Comparison of ENCODE assay signal across 19 cellular contexts in the genomic region with DNA sequence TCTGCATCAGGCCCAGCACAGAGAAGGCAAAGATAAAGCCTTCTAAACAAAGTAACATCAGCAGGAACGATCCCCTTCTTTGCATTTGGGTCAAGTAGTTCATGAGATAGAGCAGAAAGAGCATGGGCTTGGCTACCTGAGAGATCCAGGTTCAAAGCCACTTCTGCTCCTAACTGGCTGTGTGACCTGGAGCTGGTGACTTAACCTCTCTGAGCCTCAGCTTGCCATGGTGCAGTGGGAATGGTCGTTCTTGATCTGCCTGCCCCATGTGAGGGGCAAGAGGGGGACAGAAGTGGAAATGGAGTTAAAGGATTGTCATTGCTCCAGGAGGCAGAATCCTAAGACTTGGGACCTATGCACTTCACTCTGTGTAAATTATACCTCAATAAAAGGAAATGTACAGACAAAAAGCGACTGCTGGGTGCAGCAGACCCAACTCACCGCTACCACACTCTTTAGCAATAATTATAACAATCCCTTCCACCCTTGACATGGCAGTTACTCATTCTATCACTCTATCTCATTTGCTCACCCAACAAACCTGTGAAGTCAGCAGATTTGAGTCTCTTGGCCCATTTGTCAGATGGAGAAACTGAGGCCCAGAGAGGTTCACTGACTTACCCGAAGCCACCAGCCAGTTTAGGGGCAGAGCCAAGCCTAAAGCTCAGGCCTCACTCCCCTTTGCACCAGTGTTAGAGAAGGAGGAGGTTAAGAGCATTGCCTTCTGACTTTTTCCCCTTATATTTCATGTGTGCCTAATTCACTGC. TPM values are rescaled to one million over a fixed set of nuclear protein-coding genes. Genes with fewer than 3 reads are reported as not detected.
DNase-seq lines count a peak whose midpoint lies in the region; ATAC-seq, FAIRE-seq and TF ChIP-seq lines count a peak whose summit lies in the region.
"Had no signal": no experiment of that assay in that cellular context is flagged by ENCODE, and none has a peak within 500 bp of the region (broad histone marks: within the 10 kb centered on the region; RNA-seq: fewer than 3 reads in every experiment).

No MANE protein-coding gene starts in this region.

- H3K56ac ChIP-seq in IMR-90 (ENCODE audit: extremely low read depth, insufficient read depth, low read length), result no peak overlapping the region

- H3K27me3 Mint-ChIP-seq in central memory CD8-positive, alpha-beta T cell, result no peaks in the 10 kb centered on the region
- H3K27me3 Mint-ChIP-seq in activated T-helper 2 cell treated with anti-CD3 and anti-CD28 coated beads, Interferon-gamma antibody, Interleukin-2, Interleukin-4, amounts not matched to agents 10 μg/mL and 5 μg/mL and 100 μg/mL, durations not matched to agents 14 hours and 24 hours and 36 hours (ENCODE audit: low read depth), result no peaks in the 10 kb centered on the region

- H3K79me2 ChIP-seq in osteoblast (ENCODE audit: insufficient read depth, low read length), result no peaks in the 10 kb centered on the region

- TF ChIP-seq CTCF in A549 (IDR thresholded peaks at IDR 0.05) (no peak), IMR-90 (conservative IDR thresholded peaks at IDR 0.05; ENCODE audit: low read depth, low read length) (no peak), osteoblast (IDR thresholded peaks at IDR 0.05; ENCODE audit: extremely low read depth, low read depth, low read length) (no peak)

- H3K23ac ChIP-seq in IMR-90 (ENCODE audit: low read depth, low read length), result no peak overlapping the region

- in situ Hi-C loops in IMR-90 (cut with MboI; ENCODE audit: low sequenced_read_pairs), result loop anchor here (5.0 kb wide), 2 partner anchors 37 to 187 kb away; no protein-coding TSS in a partner anchor

- H3K4ac ChIP-seq in IMR-90 (ENCODE audit: low read depth, low read length), result no peak overlapping the region

- H2AK9ac ChIP-seq in IMR-90 (replicated peaks; ENCODE audit: low read depth, low read length, poor library complexity), result no peak overlapping the region

- no peak overlapping the region for H4K5ac ChIP-seq in IMR-90 (ENCODE audit: low read depth, low read length)

- no peak overlapping the region for H4K91ac ChIP-seq in IMR-90 (ENCODE audit: insufficient read depth, low read depth, low read length)

- no peak overlapping the region for H2BK120ac ChIP-seq in IMR-90 (ENCODE audit: low read depth, low read length)

- no peak overlapping the region for H3K9ac ChIP-seq in IMR-90 (ENCODE audit: low read depth, low read length)

- no peak overlapping the region for H3K18ac ChIP-seq in IMR-90 (ENCODE audit: low read depth, low read length)

- H3K4me3 ChIP-seq in A549, result no peak overlapping the region
- no peak overlapping the region for H3K4me3 ChIP-seq in IMR-90 (ENCODE audit: insufficient read depth, low read depth, low read length)
- H3K4me3 ChIP-seq in osteoblast (ENCODE audit: insufficient read depth, low read length), result no peak overlapping the region
- H3K4me3 ChIP-seq: SJSA1 had no signal

- 68% methylated on average over 5 of the region's 5 CpGs for WGBS in A549 (ENCODE audit: missing lambda C conversion rate)
- 67% methylated on average over 2 of the region's 5 CpGs; no CpG with 5 or more reads in 1 of the 2 experiments for WGBS in IMR-90 (ENCODE audit: extremely low coverage in 2 of 2, insufficient read length in 1 of 2), 2 experiments

- TF ChIP-seq RAD21 in A549 (conservative IDR thresholded peaks at IDR 0.05 in 1 of 2, IDR thresholded peaks at IDR 0.05 in 1 of 2), result no peak
- TF ChIP-seq RAD21 in IMR-90 (IDR thresholded peaks at IDR 0.05; ENCODE audit: low read length), result no peak

- no peaks in the 10 kb centered on the region for H3K9me3 Mint-ChIP-seq in central memory CD8-positive, alpha-beta T cell
- no peaks in the 10 kb centered on the region for H3K9me3 Mint-ChIP-seq in activated T-helper 2 cell treated with anti-CD3 and anti-CD28 coated beads, Interferon-gamma antibody, Interleukin-2, Interleukin-4, amounts not matched to agents 10 μg/mL and 5 μg/mL and 100 μg/mL, durations not matched to agents 14 hours and 24 hours and 36 hours
- H3K9me3 Mint-ChIP-seq: CD14-positive monocyte had no signal

- CTCF ChIA-PET in A549 (lab: Yijun Ruan, JAX) (interaction anchor here (0.9 to 10.8 kb wide), 4 partner anchors 30 to 186 kb away, joined by 3 to 251 read pairs (median 8); no protein-coding TSS in a partner anchor), IMR-90 (lab: Yijun Ruan, JAX) (interaction anchor here (1.0 to 4.6 kb wide), 3 partner anchors 48 to 58 kb away, joined by 5 to 30 read pairs (median 7); no protein-coding TSS in a partner anchor)

- no peak overlapping the region for H2AK5ac ChIP-seq in IMR-90 (ENCODE audit: low read depth, low read length)

- 0 out of 2 replicates have a peak, but pooled peaks cover 2% of the 10 kb centered on the region for H3K9me1 ChIP-seq in IMR-90 (ENCODE audit: insufficient read depth, low read length)

- H3K9me3 ChIP-seq in A549 (no peaks in the 10 kb centered on the region), IMR-90 (ENCODE audit: control insufficient read depth, insufficient read depth, low read length) (no peaks in the 10 kb centered on the region), osteoblast (ENCODE audit: low read depth, low read length) (no peaks in the 10 kb centered on the region)
- H3K9me3 ChIP-seq: SJSA1 had no signal

- H3K36me3 Mint-ChIP-seq in central memory CD8-positive, alpha-beta T cell (ENCODE audit: insufficient read depth), result peaks cover 8% of the 10 kb centered on the region
- peaks cover 2% of the 10 kb centered on the region for H3K36me3 Mint-ChIP-seq in activated T-helper 2 cell treated with anti-CD3 and anti-CD28 coated beads, Interferon-gamma antibody, Interleukin-2, Interleukin-4, amounts not matched to agents 10 μg/mL and 5 μg/mL and 100 μg/mL, durations not matched to agents 14 hours and 24 hours and 36 hours (ENCODE audit: low read depth)

- TF ChIP-seq EP300 in A549 (IDR thresholded peaks at IDR 0.05), result no peak

- H3K27me3 ChIP-seq in IMR-90 (ENCODE audit: control insufficient read depth, insufficient read depth, low read length) (no peaks in the 10 kb centered on the region), osteoblast (ENCODE audit: insufficient read depth, low read length) (no peaks in the 10 kb centered on the region)
- H3K27me3 ChIP-seq: SJSA1 had no signal

- no peak overlapping the region for H3K4me3 Mint-ChIP-seq in central memory CD8-positive, alpha-beta T cell
- H3K4me3 Mint-ChIP-seq in activated T-helper 2 cell treated with anti-CD3 and anti-CD28 coated beads, Interferon-gamma antibody, Interleukin-2, Interleukin-4, amounts not matched to agents 10 μg/mL and 5 μg/mL and 100 μg/mL, durations not matched to agents 14 hours and 24 hours and 36 hours (ENCODE audit: low read depth), result no peak overlapping the region
- H3K4me3 Mint-ChIP-seq: CD14-positive monocyte had no signal

- H3K79me1 ChIP-seq in IMR-90 (ENCODE audit: low read depth in 1 of 2, low read length in 2 of 2), result no peaks in the 10 kb centered on the region

- H3K4me1 ChIP-seq in A549, result no peaks in the 10 kb centered on the region
- peaks cover 10% of the 10 kb centered on the region; the same call in 1 of the 2 replicates for H3K4me1 ChIP-seq in IMR-90 (ENCODE audit: control insufficient read depth, insufficient read depth, low read length)
- no peaks in the 10 kb centered on the region for H3K4me1 ChIP-seq in osteoblast (ENCODE audit: insufficient read depth, low read length)

- ATAC-seq in A549, result no peak
- no peak for ATAC-seq in IMR-90 (ENCODE audit: low read depth)
- ATAC-seq in central memory CD8-positive, alpha-beta T cell (replicated peaks; ENCODE audit: extremely low read depth, poor library complexity, severe bottlenecking), result no peak
- no peak for ATAC-seq in GM21786 (IDR thresholded peaks at IDR 0.05; ENCODE audit: unreplicated experiment)

- BruUV-seq in IMR-90 (replicated peaks; lab: Mats Ljungman, UMichigan), result no TSS peak

- no peak overlapping the region for H3K14ac ChIP-seq in IMR-90 (replicated peaks; ENCODE audit: low read depth, low read length)

- no peak overlapping the region for H4K8ac ChIP-seq in IMR-90 (ENCODE audit: low read depth in 2 of 2, low read length in 2 of 2)

- H3K4me2 ChIP-seq in A549 (no peak overlapping the region), IMR-90 (ENCODE audit: low read depth, low read length) (no peak overlapping the region), osteoblast (ENCODE audit: insufficient read depth, low read length) (no peak overlapping the region)

- peak overlapping the region; percentile 68 for H3K27ac Mint-ChIP-seq in central memory CD8-positive, alpha-beta T cell (ENCODE audit: low read depth)
- no peak overlapping the region for H3K27ac Mint-ChIP-seq in activated T-helper 2 cell treated with anti-CD3 and anti-CD28 coated beads, Interferon-gamma antibody, Interleukin-2, Interleukin-4, amounts not matched to agents 10 μg/mL and 5 μg/mL and 100 μg/mL, durations not matched to agents 14 hours and 24 hours and 36 hours

- no peak for FAIRE-seq in A549 (lab: Jason Lieb, UNC)
- FAIRE-seq: RCC 7860 had no signal

- intact Hi-C loops in IMR-90 (cut with micrococcal nuclease), result no loop called here
- intact Hi-C loops in activated T-helper 2 cell treated with anti-CD3 and anti-CD28 coated beads, Interferon-gamma antibody, Interleukin-2, Interleukin-4, amounts not matched to agents 10 μg/mL and 5 μg/mL and 100 μg/mL, durations not matched to agents 14 hours and 24 hours and 36 hours (cut with micrococcal nuclease), result no loop called here

- H4K20me1 ChIP-seq in IMR-90 (ENCODE audit: insufficient read depth, low read length), result no peaks in the 10 kb centered on the region; the same call in 1 of the 2 replicates
- H4K20me1 ChIP-seq in osteoblast (ENCODE audit: insufficient read depth, low read length), result peaks cover 7% of the 10 kb centered on the region

- POLR2A ChIA-PET in A549 (lab: Yijun Ruan, JAX) (no interaction called here), IMR-90 (lab: Charles Lee; ENCODE audit: unreplicated experiment) (no interaction called here)

- H2BK15ac ChIP-seq in IMR-90 (ENCODE audit: low read depth, low read length), result no peak overlapping the region

- H2AFZ ChIP-seq in IMR-90 (replicated peaks; ENCODE audit: low read length, poor library complexity), result no peak overlapping the region
- H2AFZ ChIP-seq in osteoblast (ENCODE audit: low read length), result no peak overlapping the region

- peaks cover 13% of the 10 kb centered on the region for H3K4me1 Mint-ChIP-seq in central memory CD8-positive, alpha-beta T cell
- H3K4me1 Mint-ChIP-seq in activated T-helper 2 cell treated with anti-CD3 and anti-CD28 coated beads, Interferon-gamma antibody, Interleukin-2, Interleukin-4, amounts not matched to agents 10 μg/mL and 5 μg/mL and 100 μg/mL, durations not matched to agents 14 hours and 24 hours and 36 hours (ENCODE audit: low read depth), result no peaks in the 10 kb centered on the region

- DNase-seq in A549 (ENCODE audit: low read depth in 1 of 2, low spot score in 1 of 2) (no peak), IMR-90 (no peak), osteoblast (ENCODE audit: insufficient read length, low spot score, missing footprints) (peak; percentile 31), HUDEP-2 (lab: John Stamatoyannopoulos, UW; ENCODE audit: unreplicated experiment in 76 of 76) (no peak)
- no peak for DNase-seq in central memory CD8-positive, alpha-beta T cell (ENCODE audit: low spot score in 2 of 2)
- no peak for DNase-seq in activated T-helper 2 cell treated with anti-CD3 and anti-CD28 coated beads, Interferon-gamma antibody, Interleukin-2, Interleukin-4, amounts not matched to agents 10 μg/mL and 5 μg/mL and 100 μg/mL, durations not matched to agents 14 hours and 24 hours and 36 hours (ENCODE audit: low spot score)
- DNase-seq: EL, GF-D8, NCI-H1048, NCI-H1417 treated with DMSO at 0.1 percent for 48 hours, NCI-H187, NCI-H446, NCI-H526 had no signal

- H3K36me3 ChIP-seq in IMR-90 (ENCODE audit: control insufficient read depth, insufficient read depth, low read length), result no peaks in the 10 kb centered on the region
- H3K36me3 ChIP-seq in osteoblast (ENCODE audit: insufficient read depth, low read length), result no peaks in the 10 kb centered on the region
- H3K36me3 ChIP-seq: SJSA1 had no signal

- no peak overlapping the region for H3K27ac ChIP-seq in A549
- no peak overlapping the region for H3K27ac ChIP-seq in IMR-90 (ENCODE audit: insufficient read depth, low read length)
- no peak overlapping the region for H3K27ac ChIP-seq in osteoblast (ENCODE audit: low read depth, low read length)
- H3K27ac ChIP-seq: SJSA1 had no signal

- TF ChIP-seq POLR2A in A549 (IDR thresholded peaks at IDR 0.05; ENCODE audit: low read length) (no peak), IMR-90 (IDR thresholded peaks at IDR 0.05; ENCODE audit: low read depth, low read length) (no peak)

- H2BK5ac ChIP-seq in IMR-90 (ENCODE audit: low read depth, low read length, poor library complexity, severe bottlenecking), result no peak overlapping the region

- dilution Hi-C loops in IMR-90 (cut with HindIII; ENCODE audit: low sequenced_read_pairs, unreplicated experiment), result no loop called here

- H2BK20ac ChIP-seq in IMR-90 (ENCODE audit: low read depth, low read length), result no peak overlapping the region

RNA-seq across cellular contexts. Expression of gene MATN1, which starts 1.5 kb away (rescaled TPM):
- polyA plus RNA-seq in A549 (2011; rRNA removed), result 0.05 TPM in 1 of 2 replicates, not detected in the other
- polyA plus RNA-seq in A549 (2012; cell fraction: cytosol; rRNA removed), result 0.04 and 0.07 TPM in 2 replicates
- polyA plus RNA-seq in A549 (2012; cell fraction: nucleus; rRNA removed), result 0.31 and 0.59 TPM in 2 replicates
- 0.05 to 0.17 TPM (median 0.10 TPM) in 3 replicates for polyA plus RNA-seq in A549 (2017; fragmentation: RNase III; extraction: RNeasy Plus Mini Kit Qiagen cat#74134 plus additional on column Dnase treatment)
- 0.10 TPM in 1 of 2 replicates, not detected in the other for polyA minus RNA-seq in A549 (2011; rRNA and poly(A)+ RNA removed)
- total RNA-seq in IMR-90 (2012; rRNA removed), result 0.56 TPM in 1 of 2 replicates, not detected in the other
- polyA plus RNA-seq in IMR-90 (2012; rRNA removed), result 0.10 and 0.27 TPM in 2 replicates
- polyA plus RNA-seq in IMR-90 (2012; cell fraction: cytosol; rRNA removed), result 0.03 TPM in 1 of 2 replicates, not detected in the other
- 1.1 and 1.3 TPM in 2 replicates for polyA plus RNA-seq in IMR-90 (2012; cell fraction: nucleus; rRNA removed; ENCODE audit: low replicate concordance)
- total RNA-seq in osteoblast, result under 0.01 TPM in 1 of 2 replicates, not detected in the other
- 0.21 and 0.44 TPM in 2 replicates for total RNA-seq in activated T-helper 2 cell treated with anti-CD3 and anti-CD28 coated beads, Interferon-gamma antibody, Interleukin-2, Interleukin-4, amounts not matched to agents 10 μg/mL and 5 μg/mL and 100 μg/mL, durations not matched to agents 14 hours and 24 hours and 36 hours
- total RNA-seq: A172, HT1080 had no signal
- polyA plus RNA-seq: CD14-positive monocyte had no signal

RNA-seq across cellular contexts. Expression of gene LAPTM5, which starts 32.7 kb away (rescaled TPM):
- polyA plus RNA-seq in A549 (2011; rRNA removed) (0.20 and 0.22 TPM in 2 replicates), A549 (2017; fragmentation: RNase III; extraction: RNeasy Plus Mini Kit Qiagen cat#74134 plus additional on column Dnase treatment) (0.06 to 0.26 TPM (median 0.09 TPM) in 3 replicates), IMR-90 (2012; rRNA removed) (0.09 TPM in 2 replicates)
- polyA plus RNA-seq in A549 (2012; cell fraction: cytosol; rRNA removed), result 0.15 and 0.17 TPM in 2 replicates
- polyA plus RNA-seq in A549 (2012; cell fraction: nucleus; rRNA removed), result 0.11 and 0.12 TPM in 2 replicates
- 0.29 and 0.63 TPM in 2 replicates for polyA minus RNA-seq in A549 (2011; rRNA and poly(A)+ RNA removed)
- total RNA-seq in IMR-90 (2012; rRNA removed) (under 0.01 TPM in 1 of 2 replicates, not detected in the other), osteoblast (0.72 and 1.8 TPM in 2 replicates)
- 0.12 TPM in 1 of 2 replicates, not detected in the other for polyA plus RNA-seq in IMR-90 (2012; cell fraction: cytosol; rRNA removed)
- polyA plus RNA-seq in IMR-90 (2012; cell fraction: nucleus; rRNA removed; ENCODE audit: low replicate concordance), result 0.07 and 0.16 TPM in 2 replicates
- total RNA-seq in activated T-helper 2 cell treated with anti-CD3 and anti-CD28 coated beads, Interferon-gamma antibody, Interleukin-2, Interleukin-4, amounts not matched to agents 10 μg/mL and 5 μg/mL and 100 μg/mL, durations not matched to agents 14 hours and 24 hours and 36 hours, result 184 and 189 TPM in 2 replicates
- total RNA-seq: A172, SJSA1 had no signal

Comparison
In these comparisons a context has a peak if more than half of its experiments do, and no peak if none do; other contexts are left out.
1. RNA of gene LAPTM5, which starts 32.7 kb away (total RNA-seq): 184 to 189 TPM in activated T-helper 2 cell treated with anti-CD3 and anti-CD28 coated beads, Interferon-gamma antibody, Interleukin-2, Interleukin-4, amounts not matched to agents 10 μg/mL and 5 μg/mL and 100 μg/mL, durations not matched to agents 14 hours and 24 hours and 36 hours; 0.72 to 1.8 TPM in osteoblast and under 0.01 TPM in IMR-90; every median in the first group is over 10 times any median in the second.